ENCODE assay signal across 12 cellular contexts in the genomic region with DNA sequence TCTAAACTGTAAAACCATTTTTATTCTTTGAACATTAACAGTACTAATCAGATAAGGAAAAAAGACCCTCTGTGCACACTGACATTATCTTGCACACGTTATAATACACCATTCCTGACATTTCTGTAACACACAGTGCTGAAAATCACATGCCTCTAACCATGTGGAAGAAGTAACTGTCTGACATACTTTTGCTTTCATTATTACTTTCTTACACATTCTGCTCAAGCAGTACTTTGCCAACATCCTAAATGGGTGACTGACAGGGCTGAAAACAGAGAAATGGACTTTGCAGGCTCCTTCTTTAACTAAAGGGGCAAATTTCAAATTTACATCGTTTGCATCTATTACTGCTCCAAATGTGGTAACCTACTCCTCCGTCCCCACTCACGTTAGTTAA. TPM values are rescaled to one million over a fixed set of nuclear protein-coding genes. Genes with fewer than 3 reads are reported as not detected.
DNase-seq lines count a peak whose midpoint lies in the region; ATAC-seq, FAIRE-seq and TF ChIP-seq lines count a peak whose summit lies in the region.
"Had no signal": no experiment of that assay in that cellular context is flagged by ENCODE, and none has a peak within 500 bp of the region (broad histone marks: within the 10 kb centered on the region; RNA-seq: fewer than 3 reads in every experiment).

No MANE protein-coding gene starts in this region.

- no peak overlapping the region for H3K4me3 Mint-ChIP-seq in neural progenitor cell
- H3K4me3 Mint-ChIP-seq in CD4-positive, alpha-beta T cell = no peak overlapping the region

- FAIRE-seq in GM12892 (lab: Jason Lieb, UNC) = peak; percentile 92
- FAIRE-seq: colon, TTC549 had no signal

- H3F3A ChIP-seq in neural progenitor cell (ENCODE audit: low read depth) = no peaks in the 10 kb centered on the region

- H3K14ac ChIP-seq in neuronal stem cell (ENCODE audit: low read length) = no peak overlapping the region

- peaks cover 26% of the 10 kb centered on the region for H3K36me3 Mint-ChIP-seq in neural progenitor cell
- peaks cover 19% of the 10 kb centered on the region for H3K36me3 Mint-ChIP-seq in CD4-positive, alpha-beta T cell (ENCODE audit: low read depth)

- H3K9ac ChIP-seq in adipocyte (ENCODE audit: low read length) (no peak overlapping the region), neural progenitor cell (no peak overlapping the region), neuronal stem cell (ENCODE audit: low read depth, low read length, poor library complexity) (no peak overlapping the region)

- no peak overlapping the region for H4K8ac ChIP-seq in neuronal stem cell (ENCODE audit: low read depth, low read length)

- H3K27me3 ChIP-seq in adipocyte (replicated peaks; ENCODE audit: control insufficient read depth, insufficient read depth, low read length) (no peaks in the 10 kb centered on the region), neural progenitor cell (no peaks in the 10 kb centered on the region), neuronal stem cell (ENCODE audit: control insufficient read depth in 3 of 3, insufficient read depth in 3 of 3, low read depth in 1 of 3, low read length in 3 of 3) (no peaks in the 10 kb centered on the region)
- H3K27me3 ChIP-seq in CD4-positive, alpha-beta T cell (ENCODE audit: control insufficient read depth, insufficient read depth, low read length) = no peaks in the 10 kb centered on the region

- DNase-seq in GM12892 (ENCODE audit: insufficient read length) (no peak), adipocyte (ENCODE audit: low read depth) (peak; percentile 27), NCI-H526 treated with DMSO at 0.1 percent for 48 hours (lab: John Stamatoyannopoulos, UW) (no peak), neural progenitor cell (ENCODE audit: low spot score) (no peak), neuronal stem cell (ENCODE audit: low spot score) (no peak)
- DNase-seq in CD4-positive, alpha-beta T cell = no peak
- DNase-seq: left ventricle myocardium superior; stimulated activated CD4-positive, alpha-beta T cell treated with anti-CD3 and anti-CD28 coated beads, Interleukin-4, amount 100 ng/mL, for 24 hours had no signal

- no peak overlapping the region for H2AK5ac ChIP-seq in neuronal stem cell (ENCODE audit: low read depth, low read length)

- H2AFZ ChIP-seq in neural progenitor cell (replicated peaks) (no peak overlapping the region), neuronal stem cell (ENCODE audit: low read length) (no peak overlapping the region)

- no peak overlapping the region for H2BK5ac ChIP-seq in neuronal stem cell (ENCODE audit: low read length)

- H3K4me3 ChIP-seq in adipocyte (ENCODE audit: low read length) (peak overlapping the region; percentile 14), neural progenitor cell (no peak overlapping the region), neuronal stem cell (ENCODE audit: low read length in 2 of 2) (no peak overlapping the region)

- H3K4me1 ChIP-seq in adipocyte (ENCODE audit: control insufficient read depth, insufficient read depth, low read length) (peaks cover 3% of the 10 kb centered on the region), neural progenitor cell (no peaks in the 10 kb centered on the region), neuronal stem cell (ENCODE audit: control insufficient read depth in 2 of 2, insufficient read depth in 1 of 2, low read depth in 1 of 2, low read length in 2 of 2) (peaks cover 4 to 11% of the 10 kb centered on the region in 2 donors)

- no peak overlapping the region for H3K4ac ChIP-seq in neuronal stem cell (ENCODE audit: low read length)

- no peaks in the 10 kb centered on the region for H3K79me1 ChIP-seq in neuronal stem cell (ENCODE audit: low read depth, low read length)

- H3K36me3 ChIP-seq in adipocyte (ENCODE audit: control insufficient read depth, insufficient read depth, low read length, severe bottlenecking) (peaks cover 23% of the 10 kb centered on the region), neural progenitor cell (no peaks in the 10 kb centered on the region), neuronal stem cell (replicated peaks in 1 of 2; ENCODE audit: control insufficient read depth in 2 of 2, insufficient read depth in 2 of 2, low read length in 2 of 2) (peaks cover 16 to 42% of the 10 kb centered on the region in 2 donors)

- no CpG with 5 or more reads among the region's 4 CpGs for WGBS in neuronal stem cell (ENCODE audit: extremely low coverage in 2 of 2, insufficient read length in 2 of 2, insufficient replicate concordance in 1 of 2), 2 donors

- H3K9me3 ChIP-seq in adipocyte (ENCODE audit: control insufficient read depth, low read length) (no peaks in the 10 kb centered on the region), neural progenitor cell (ENCODE audit: low read depth) (no peaks in the 10 kb centered on the region), neuronal stem cell (replicated peaks in 1 of 2; ENCODE audit: control insufficient read depth in 2 of 2, insufficient read depth in 1 of 2, low read depth in 1 of 2, low read length in 2 of 2) (no peaks in the 10 kb centered on the region)
- H3K9me3 ChIP-seq in CD4-positive, alpha-beta T cell (ENCODE audit: control insufficient read depth, low read length) = no peaks in the 10 kb centered on the region

- peaks cover 18% of the 10 kb centered on the region for H3K4me1 Mint-ChIP-seq in neural progenitor cell
- H3K4me1 Mint-ChIP-seq in CD4-positive, alpha-beta T cell (ENCODE audit: low read depth) = peaks cover 15% of the 10 kb centered on the region

- intact Hi-C loops in CD4-positive, alpha-beta T cell (cut with DNase I, micrococcal nuclease) = no loop called here

- no peak overlapping the region for H3K23ac ChIP-seq in neuronal stem cell (ENCODE audit: low read depth, low read length, poor library complexity)

- no peak overlapping the region for H3K18ac ChIP-seq in neuronal stem cell (ENCODE audit: low read length)

- H3K79me2 ChIP-seq in neural progenitor cell (ENCODE audit: low read depth) = no peaks in the 10 kb centered on the region

- TF ChIP-seq CTCF in neural progenitor cell (IDR thresholded peaks at IDR 0.05) = no peak
- no peak for TF ChIP-seq CTCF in CD4-positive, alpha-beta T cell (IDR thresholded peaks at IDR 0.05)

- CTCF ChIA-PET in CD4-positive, alpha-beta T cell (lab: Charles Lee) = no interaction called here

- H3K4me2 ChIP-seq in neural progenitor cell (no peak overlapping the region), neuronal stem cell (ENCODE audit: insufficient read depth, low read length, poor library complexity, severe bottlenecking) (no peak overlapping the region)

- H3K27ac Mint-ChIP-seq in neural progenitor cell = no peak overlapping the region
- H3K27ac Mint-ChIP-seq in CD4-positive, alpha-beta T cell = no peak overlapping the region

- H3K27ac ChIP-seq in neural progenitor cell (no peak overlapping the region), neuronal stem cell (replicated peaks; ENCODE audit: low read length) (no peak overlapping the region)
- H3K27ac ChIP-seq in CD4-positive, alpha-beta T cell (ENCODE audit: low read depth, low read length) = no peak overlapping the region

- H3K9me3 Mint-ChIP-seq in neural progenitor cell = no peaks in the 10 kb centered on the region
- H3K9me3 Mint-ChIP-seq in CD4-positive, alpha-beta T cell = no peaks in the 10 kb centered on the region

- ATAC-seq in GM19455 (IDR thresholded peaks at IDR 0.05; ENCODE audit: unreplicated experiment) (peak; percentile 97), HG03108 (IDR thresholded peaks at IDR 0.05; ENCODE audit: unreplicated experiment) (peak; percentile 99)
- no peak for ATAC-seq in CD4-positive, alpha-beta T cell (ENCODE audit: poor library complexity)
- ATAC-seq: left ventricle myocardium superior had no signal

- H2BK12ac ChIP-seq in neuronal stem cell (ENCODE audit: low read length) = no peak overlapping the region

- no peak for TF ChIP-seq POLR2A in GM12892 (IDR thresholded peaks at IDR 0.05; ENCODE audit: low read depth, low read length)

- no peak overlapping the region for H2BK120ac ChIP-seq in neuronal stem cell (ENCODE audit: low read depth, low read length)

- H2BK15ac ChIP-seq in neuronal stem cell (ENCODE audit: low read length) = no peak overlapping the region

- no peak overlapping the region for H4K91ac ChIP-seq in neuronal stem cell (ENCODE audit: low read depth, low read length, poor library complexity)

- H4K20me1 ChIP-seq in neural progenitor cell (ENCODE audit: low read depth) = no peaks in the 10 kb centered on the region

- POLR2A ChIA-PET in CD4-positive, alpha-beta T cell (lab: Charles Lee) = no interaction called here

- no peaks in the 10 kb centered on the region for H3K27me3 Mint-ChIP-seq in neural progenitor cell (ENCODE audit: insufficient read depth, low read depth)
- no peaks in the 10 kb centered on the region for H3K27me3 Mint-ChIP-seq in CD4-positive, alpha-beta T cell

RNA-seq across cellular contexts. Expression of a gene that starts 22.8 kb away (rescaled TPM):
- polyA plus RNA-seq in GM12892 (2012; ENCODE audit: missing spikeins) = not detected
- total RNA-seq in neural progenitor cell (ENCODE audit: low replicate concordance) = not detected in 2 replicates
- total RNA-seq in CD4-positive, alpha-beta T cell = under 1 TPM in 1 of 2 experiments, not detected in 1; 0.20 TPM
- polyA plus RNA-seq in neuronal stem cell (2013, experiment 1 of 2) = not detected
- polyA plus RNA-seq in neuronal stem cell (2013, experiment 2 of 2) = 0.11 TPM
- total RNA-seq: left ventricle myocardium superior had no signal
